ENCODE assay signal across 8 cellular contexts in the genomic region with DNA sequence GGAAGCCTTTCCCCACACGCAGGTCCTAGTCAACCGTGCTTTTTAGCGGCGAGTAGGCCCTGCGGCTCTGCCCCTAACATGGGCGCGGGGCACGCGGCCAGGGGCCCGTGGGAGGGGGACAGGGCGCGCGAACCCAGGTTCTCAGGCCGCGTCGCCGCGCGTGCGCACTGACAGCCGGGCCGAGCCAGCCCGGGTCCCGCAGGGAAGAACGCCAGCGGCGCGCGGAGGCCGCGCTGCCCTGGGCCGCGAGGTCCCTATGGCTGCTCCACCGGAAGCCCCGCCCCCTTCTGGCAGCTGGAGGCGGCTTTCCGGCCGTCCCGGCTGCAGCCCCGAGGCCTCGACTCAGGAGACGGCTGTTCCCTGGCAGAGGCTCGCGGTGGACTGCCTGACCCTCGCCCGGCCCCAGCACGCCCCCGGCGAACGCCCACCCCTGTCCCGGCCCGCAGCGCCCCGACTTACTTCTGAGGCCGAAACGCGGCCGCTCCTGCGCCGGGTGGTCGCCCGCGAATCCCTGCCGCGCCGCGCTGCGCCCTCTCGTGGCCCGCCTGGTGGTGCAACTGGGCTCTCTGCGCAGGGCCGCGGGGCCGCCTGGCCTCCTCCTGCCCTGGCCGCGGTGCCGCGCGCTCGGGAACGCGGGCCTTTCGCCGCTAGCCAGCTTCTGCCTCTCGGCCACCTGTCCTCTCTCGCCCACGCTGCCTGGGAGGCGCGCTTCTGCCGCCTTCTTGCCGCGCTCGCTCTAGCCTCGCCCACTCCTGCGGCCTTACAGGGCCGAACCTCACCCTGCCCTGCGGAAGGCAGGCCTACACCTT. TPM values are rescaled to one million over a fixed set of nuclear protein-coding genes. Genes with fewer than 3 reads are reported as not detected.
DNase-seq lines count a peak whose midpoint lies in the region; ATAC-seq and TF ChIP-seq lines count a peak whose summit lies in the region.

No MANE protein-coding gene starts in this region.

- H3K36me3 ChIP-seq in colonic mucosa, result no peaks in the 10 kb centered on the region

- no peaks in the 10 kb centered on the region for H3K36me3 Mint-ChIP-seq in CD14-positive monocyte
- no peaks in the 10 kb centered on the region for H3K36me3 Mint-ChIP-seq in activated CD4-positive, alpha-beta T cell treated with anti-CD3 and anti-CD28 coated beads, Interleukin-2, amount 10 ng/mL, durations not matched to agents 24 days and 14 days (ENCODE audit: low read depth)

- H3K4me3 Mint-ChIP-seq in CD14-positive monocyte, result peak overlapping the region; percentile 75 to 83
- peak overlapping the region; percentile 83 for H3K4me3 Mint-ChIP-seq in activated CD4-positive, alpha-beta T cell treated with anti-CD3 and anti-CD28 coated beads, Interleukin-2, amount 10 ng/mL, durations not matched to agents 24 days and 14 days

- peak overlapping the region; percentile 60 for H3K4me3 ChIP-seq in colonic mucosa

- TF ChIP-seq CTCF in CD14-positive monocyte (IDR thresholded peaks at IDR 0.05), result peak; percentile 93
- TF ChIP-seq CTCF in colonic mucosa (IDR thresholded peaks at IDR 0.05), result peak; percentile 94

- peak overlapping the region; percentile 33 to 85 (median 76) for H3K27ac Mint-ChIP-seq in CD14-positive monocyte
- peak overlapping the region; percentile 94 for H3K27ac Mint-ChIP-seq in activated CD4-positive, alpha-beta T cell treated with anti-CD3 and anti-CD28 coated beads, Interleukin-2, amount 10 ng/mL, durations not matched to agents 24 days and 14 days

- H3K27ac ChIP-seq in colonic mucosa, result peak overlapping the region; percentile 90

- no peaks in the 10 kb centered on the region for H3K4me1 ChIP-seq in colonic mucosa

- H3K27me3 Mint-ChIP-seq in CD14-positive monocyte (ENCODE audit: low read depth in 3 of 3), result peaks cover 12 to 32% (median 22%) of the 10 kb centered on the region in 3 donors
- peaks cover 2% of the 10 kb centered on the region for H3K27me3 Mint-ChIP-seq in activated CD4-positive, alpha-beta T cell treated with anti-CD3 and anti-CD28 coated beads, Interleukin-2, amount 10 ng/mL, durations not matched to agents 24 days and 14 days

- DNase-seq in CD14-positive monocyte (ENCODE audit: low spot score), result peak; percentile 81
- peak; percentile 84 to 94 for DNase-seq in NCI-H524 (lab: John Stamatoyannopoulos, UW)
- DNase-seq in activated CD4-positive, alpha-beta T cell treated with anti-CD3 and anti-CD28 coated beads, Interleukin-2, amount 10 ng/mL, durations not matched to agents 24 days and 14 days, result peak; percentile 97
- peak; percentile 91 for DNase-seq in colonic mucosa
- DNase-seq in left lobe of liver (ENCODE audit: low spot score), result peak; percentile 97
- peak; percentile 88 to 93 for DNase-seq in stimulated activated CD4-positive, alpha-beta T cell treated with anti-CD3 and anti-CD28 coated beads, Interleukin-2, amount 100 ng/mL, for 24 hours

- intact Hi-C loops in CD14-positive monocyte (cut with micrococcal nuclease) (loop anchor here in 1 of 2 donors (5.0 kb wide), 1 partner anchor 82 kb away; a partner anchor contains a TSS), colonic mucosa (cut with DNase I) (loop anchor here (5.0 kb wide), 1 partner anchor 87 kb away; no protein-coding TSS in a partner anchor)
- intact Hi-C loops in activated CD4-positive, alpha-beta T cell treated with anti-CD3 and anti-CD28 coated beads, Interleukin-2, amount 10 ng/mL, durations not matched to agents 24 days and 14 days (cut with micrococcal nuclease), result loop anchor here (1.0 to 5.0 kb wide), 7 partner anchors 17 to 572 kb away; a partner anchor contains a TSS

- ATAC-seq in GM19328 (IDR thresholded peaks at IDR 0.05; ENCODE audit: unreplicated experiment) (peak; percentile 86), HG03460 (IDR thresholded peaks at IDR 0.05; ENCODE audit: unreplicated experiment) (peak; percentile 87), left lobe of liver (peak; percentile 94)

- peak overlapping the region; percentile 46 to 72 for H3K9ac ChIP-seq in colonic mucosa (ENCODE audit: low read depth in 2 of 2, low read length in 2 of 2)

- H3K4me1 Mint-ChIP-seq in CD14-positive monocyte, result peaks cover 7% of the 10 kb centered on the region
- H3K4me1 Mint-ChIP-seq in activated CD4-positive, alpha-beta T cell treated with anti-CD3 and anti-CD28 coated beads, Interleukin-2, amount 10 ng/mL, durations not matched to agents 24 days and 14 days, result peaks cover 33% of the 10 kb centered on the region

- no peaks in the 10 kb centered on the region for H3K27me3 ChIP-seq in colonic mucosa

- H3K9me3 Mint-ChIP-seq in CD14-positive monocyte, result peaks cover 7 to 26% (median 16%) of the 10 kb centered on the region in 7 donors
- no peaks in the 10 kb centered on the region for H3K9me3 Mint-ChIP-seq in activated CD4-positive, alpha-beta T cell treated with anti-CD3 and anti-CD28 coated beads, Interleukin-2, amount 10 ng/mL, durations not matched to agents 24 days and 14 days

- no peaks in the 10 kb centered on the region for H3K9me3 ChIP-seq in colonic mucosa

RNA-seq across cellular contexts. Expression of a gene that starts 16.6 kb away (rescaled TPM):
- not detected for polyA plus RNA-seq in CD14-positive monocyte
- 0.26 TPM in 1 of 2 replicates, not detected in the other for total RNA-seq in activated CD4-positive, alpha-beta T cell treated with anti-CD3 and anti-CD28 coated beads, Interleukin-2, amount 10 ng/mL, durations not matched to agents 24 days and 14 days
- total RNA-seq in colonic mucosa (under 1 TPM in 1 of 2 donors, not detected in 1; 0.21 TPM), left lobe of liver (not detected)

RNA-seq across cellular contexts. Expression of a gene that starts 23.4 kb away (rescaled TPM):
- polyA plus RNA-seq in CD14-positive monocyte, result 1 to 10 TPM; 2.2 to 3.1 TPM
- 15.3 and 16.5 TPM in 2 replicates for total RNA-seq in activated CD4-positive, alpha-beta T cell treated with anti-CD3 and anti-CD28 coated beads, Interleukin-2, amount 10 ng/mL, durations not matched to agents 24 days and 14 days
- total RNA-seq in colonic mucosa, result 10 to 100 TPM; 10.8 to 11.4 TPM
- 16.4 TPM for total RNA-seq in left lobe of liver

Comparison
In these comparisons a context has a peak if more than half of its experiments do, and no peak if none do; other contexts are left out.
1. Peak in every context shown above with its lines: DNase-seq, ATAC-seq, H3K4me3 ChIP-seq and H3K27ac ChIP-seq.